In genomic region chr12:106064622-106065021, GRCh38 we compare ENCODE assay signal across 20 cellular contexts.
A peak's percentile ranks its signal among the peaks of the same experiment; 100 is the strongest.
DNase-seq lines count a peak whose midpoint lies in the region; ATAC-seq and TF ChIP-seq lines count a peak whose summit lies in the region.
"Had no signal": no experiment of that assay in that cellular context is flagged by ENCODE, and none has a peak within 500 bp of the region (broad histone marks: within the 10 kb centered on the region; RNA-seq: fewer than 3 reads in every experiment).

No MANE protein-coding gene starts in this region.

- no peak overlapping the region for H3K27ac ChIP-seq in right atrium auricular region
- no peak overlapping the region for H3K27ac ChIP-seq in neural progenitor cell
- H3K27ac ChIP-seq in uterus: peak overlapping the region; percentile 8 to 48
- H3K27ac ChIP-seq: A549; BLaER1 treated with 17β-estradiol and CSF1 and Interleukin-3, amounts not matched to agents 10 nM and 100 nM had no signal

- no peaks in the 10 kb centered on the region for H3F3A ChIP-seq in neural progenitor cell (ENCODE audit: low read depth)

- H3K27ac Mint-ChIP-seq in endothelial cell (ENCODE audit: unreplicated experiment) (peak overlapping the region; percentile 97), neural progenitor cell (peak overlapping the region; percentile 5)

- H3K4me3 ChIP-seq in right atrium auricular region: no peak overlapping the region
- H3K4me3 ChIP-seq in neural progenitor cell: no peak overlapping the region
- no peak overlapping the region for H3K4me3 ChIP-seq in uterus
- H3K4me3 ChIP-seq: A549; BLaER1 treated with 17β-estradiol and CSF1 and Interleukin-3, amounts not matched to agents 10 nM and 100 nM; GM12878; MG63 had no signal

- no peak overlapping the region for H3K9ac ChIP-seq in neural progenitor cell
- H3K9ac ChIP-seq: BLaER1 treated with 17β-estradiol and CSF1 and Interleukin-3, amounts not matched to agents 10 nM and 100 nM had no signal

- H3K9me3 Mint-ChIP-seq in endothelial cell (ENCODE audit: unreplicated experiment) (no peaks in the 10 kb centered on the region), neural progenitor cell (no peaks in the 10 kb centered on the region)

- ATAC-seq in left ventricle myocardium superior (peak; percentile 32), HG02798 (IDR thresholded peaks at IDR 0.05; ENCODE audit: poor library complexity, unreplicated experiment) (no peak)
- ATAC-seq: A549, GM12878 had no signal

- H3K79me2 ChIP-seq in neural progenitor cell (ENCODE audit: low read depth): no peaks in the 10 kb centered on the region

- no peaks in the 10 kb centered on the region for H3K9me3 ChIP-seq in right atrium auricular region
- H3K9me3 ChIP-seq in neural progenitor cell (ENCODE audit: low read depth): no peaks in the 10 kb centered on the region
- H3K9me3 ChIP-seq in uterus: no peaks in the 10 kb centered on the region
- H3K9me3 ChIP-seq: A549, MG63 had no signal

- no peaks in the 10 kb centered on the region for H4K20me1 ChIP-seq in neural progenitor cell (ENCODE audit: low read depth)
- H4K20me1 ChIP-seq: BLaER1 treated with 17β-estradiol and CSF1 and Interleukin-3, amounts not matched to agents 10 nM and 100 nM had no signal

- H3K4me1 Mint-ChIP-seq in endothelial cell (ENCODE audit: unreplicated experiment): peaks cover 47% of the 10 kb centered on the region
- H3K4me1 Mint-ChIP-seq in neural progenitor cell: peaks cover 20% of the 10 kb centered on the region

- H3K27me3 Mint-ChIP-seq in endothelial cell (ENCODE audit: unreplicated experiment) (peaks cover 7% of the 10 kb centered on the region), neural progenitor cell (ENCODE audit: insufficient read depth, low read depth) (peaks cover 3% of the 10 kb centered on the region)

- DNase-seq in left ventricle myocardium superior: no peak
- DNase-seq in right atrium auricular region (ENCODE audit: low spot score): no peak
- peak; percentile 30 for DNase-seq in endothelial cell (ENCODE audit: low spot score)
- no peak for DNase-seq in neural progenitor cell (ENCODE audit: low spot score)
- DNase-seq in uterus: no peak
- no peak for DNase-seq in amygdala (lab: John Stamatoyannopoulos, UW)
- no peak for DNase-seq in NCI-H2029 (lab: John Stamatoyannopoulos, UW)
- DNase-seq: DND-41, IMR-90, Karpas-422, MG63, NCI-H1092, NCI-H1694, NCI-H2107, NCI-H2227 treated with DMSO at 0.1 percent for 48 hours, SIG-M5 had no signal

- H3K4me3 Mint-ChIP-seq in endothelial cell (ENCODE audit: unreplicated experiment): peak overlapping the region; percentile 29
- H3K4me3 Mint-ChIP-seq in neural progenitor cell: no peak overlapping the region

- no peak overlapping the region for H2AFZ ChIP-seq in neural progenitor cell (replicated peaks)

- peaks cover 39% of the 10 kb centered on the region for H3K36me3 ChIP-seq in right atrium auricular region
- H3K36me3 ChIP-seq in neural progenitor cell: no peaks in the 10 kb centered on the region
- H3K36me3 ChIP-seq in uterus: no peaks in the 10 kb centered on the region
- H3K36me3 ChIP-seq: BLaER1 treated with 17β-estradiol and CSF1 and Interleukin-3, amounts not matched to agents 10 nM and 100 nM; MG63 had no signal

- no peak for TF ChIP-seq CTCF in right atrium auricular region (IDR thresholded peaks at IDR 0.05)
- no peak for TF ChIP-seq CTCF in endothelial cell (IDR thresholded peaks at IDR 0.05; ENCODE audit: unreplicated experiment)
- TF ChIP-seq CTCF in neural progenitor cell (IDR thresholded peaks at IDR 0.05): no peak
- TF ChIP-seq CTCF in uterus (IDR thresholded peaks at IDR 0.05): no peak

- H3K27me3 ChIP-seq in right atrium auricular region (no peaks in the 10 kb centered on the region), neural progenitor cell (no peaks in the 10 kb centered on the region), uterus (no peaks in the 10 kb centered on the region)
- H3K27me3 ChIP-seq: BLaER1 treated with 17β-estradiol and CSF1 and Interleukin-3, amounts not matched to agents 10 nM and 100 nM; MG63 had no signal

- H3K4me1 ChIP-seq in right atrium auricular region (peaks cover 0 to 5% of the 10 kb centered on the region in 2 donors), neural progenitor cell (no peaks in the 10 kb centered on the region), uterus (peaks cover 0 to 10% of the 10 kb centered on the region in 2 donors)

- H3K36me3 Mint-ChIP-seq in endothelial cell (ENCODE audit: low read depth, unreplicated experiment): peaks cover 33% of the 10 kb centered on the region
- H3K36me3 Mint-ChIP-seq in neural progenitor cell: peaks cover 51% of the 10 kb centered on the region

- intact Hi-C loops in left ventricle myocardium superior (cut with micrococcal nuclease) (no loop called here), uterus (cut with DNase I; ENCODE audit: low total_unique reads) (no loop called here)

- no peak overlapping the region for H3K4me2 ChIP-seq in neural progenitor cell
- H3K4me2 ChIP-seq: A549 had no signal

- TF ChIP-seq POLR2A in uterus (IDR thresholded peaks at IDR 0.05): no peak

Comparison
In these comparisons a context has a peak if more than half of its experiments do, and no peak if none do; other contexts are left out.
1. H3K27ac ChIP-seq: peak in uterus (2 of 2); none in right atrium auricular region (0 of 2) and neural progenitor cell (single experiment).